ENCODE assay signal across 16 cellular contexts in genomic region chr5:127865273-127865672, GRCh38.
A peak's percentile ranks its signal among the peaks of the same experiment; 100 is the strongest.
DNase-seq lines count a peak whose midpoint lies in the region; ATAC-seq, FAIRE-seq and TF ChIP-seq lines count a peak whose summit lies in the region.
"Had no signal": no experiment of that assay in that cellular context is flagged by ENCODE, and none has a peak within 500 bp of the region (broad histone marks: within the 10 kb centered on the region; RNA-seq: fewer than 3 reads in every experiment).

No MANE protein-coding gene starts in this region.

- peak; percentile 83 for FAIRE-seq in GM19239 (lab: Jason Lieb, UNC)
- FAIRE-seq: colon had no signal

- H3K4me3 ChIP-seq in GM06990 (replicated peaks; ENCODE audit: low read depth, low read length), result no peak overlapping the region
- no peak overlapping the region for H3K4me3 ChIP-seq in epithelial cell of proximal tubule (ENCODE audit: low read depth, low read length)
- H3K4me3 ChIP-seq in uterus, result no peak overlapping the region
- H3K4me3 ChIP-seq: SJSA1 had no signal

- H3K9me3 ChIP-seq in uterus, result no peaks in the 10 kb centered on the region
- H3K9me3 ChIP-seq: SJSA1 had no signal

- no peak for DNase-seq in GM06990 (ENCODE audit: extremely low read depth, insufficient read length)
- peak; percentile 12 for DNase-seq in GM19239 (ENCODE audit: insufficient read length, low spot score)
- no peak for DNase-seq in epithelial cell of proximal tubule (ENCODE audit: low read depth)
- no peak for DNase-seq in uterus
- no peak for DNase-seq in RPMI8226
- no peak for DNase-seq in hypothalamus (lab: John Stamatoyannopoulos, UW)
- DNase-seq in kidney glomerular epithelial cell (lab: John Stamatoyannopoulos, UW), result no peak
- DNase-seq: activated CD8-positive, alpha-beta memory T cell treated with anti-CD3 and anti-CD28 coated beads, Interleukin-2, amount 10 ng/mL, durations not matched to agents 7 days and 5 days; NCI-H1436 treated with DMSO at 0.1 percent for 48 hours; NCI-H82; stimulated activated CD4-positive, alpha-beta T cell treated with anti-CD3 and anti-CD28 coated beads, Interleukin-2, amount 100 ng/mL, for 24 hours; stimulated activated naive CD4-positive, alpha-beta T cell had no signal

- H3K4me1 ChIP-seq in uterus, result peaks cover 0 to 3% of the 10 kb centered on the region in 2 donors

- no peak for TF ChIP-seq POLR2A in uterus (IDR thresholded peaks at IDR 0.05)

- H3K27me3 ChIP-seq in GM06990 (replicated peaks; ENCODE audit: control insufficient read depth, insufficient read depth, low read length) (no peaks in the 10 kb centered on the region), uterus (no peaks in the 10 kb centered on the region)
- H3K27me3 ChIP-seq: SJSA1 had no signal

- no peak overlapping the region for H3K27ac ChIP-seq in uterus
- H3K27ac ChIP-seq: SJSA1 had no signal

- ATAC-seq in HG03135 (IDR thresholded peaks at IDR 0.05; ENCODE audit: unreplicated experiment), result peak; percentile 80
- ATAC-seq: activated CD8-positive, alpha-beta memory T cell treated with anti-CD3 and anti-CD28 coated beads, Interleukin-2, amount 10 ng/mL, durations not matched to agents 7 days and 5 days; activated naive CD4-positive, alpha-beta T cell treated with anti-CD3 and anti-CD28 coated beads, Interleukin-2, amount 50 U/mL, for 72 hours had no signal

- no peaks in the 10 kb centered on the region for H3K36me3 ChIP-seq in GM06990 (ENCODE audit: control insufficient read depth, insufficient read depth, low read length)
- H3K36me3 ChIP-seq in uterus, result no peaks in the 10 kb centered on the region
- H3K36me3 ChIP-seq: SJSA1 had no signal

- peak; percentile 8 for TF ChIP-seq CTCF in GM06990 (IDR thresholded peaks at IDR 0.05; ENCODE audit: insufficient read depth, low read length, poor library complexity, severe bottlenecking)
- peak; percentile 41 for TF ChIP-seq CTCF in epithelial cell of proximal tubule (conservative IDR thresholded peaks at IDR 0.05; ENCODE audit: low read depth, low read length)
- TF ChIP-seq CTCF in uterus (IDR thresholded peaks at IDR 0.05), result no peak

- intact Hi-C loops in uterus (cut with DNase I; ENCODE audit: low total_unique reads), result no loop called here

Comparison
In these comparisons a context has a peak if more than half of its experiments do, and no peak if none do; other contexts are left out.
1. CTCF ChIP-seq: peak in GM06990 (single experiment) and epithelial cell of proximal tubule (single experiment); none in uterus (0 of 4).